25 cellular contexts compared by ENCODE assay signal in genomic region chr4:134879019-134879418, GRCh38.
"Had no signal": no experiment of that assay in that cellular context is flagged by ENCODE, and none has a peak within 500 bp of the region (broad histone marks: within the 10 kb centered on the region; RNA-seq: fewer than 3 reads in every experiment).

No MANE protein-coding gene starts in this region.

- H2AFZ ChIP-seq: parathyroid adenoma had no signal

- H3K4me3 ChIP-seq: psoas muscle, skin epidermis, stomach, thoracic aorta, thyroid gland, tibial nerve, upper lobe of left lung, vagina had no signal

- ATAC-seq: naive thymus-derived CD8-positive, alpha-beta T cell; natural killer cell treated with Interleukin-12 subunit alpha and Interleukin-12 subunit beta and Interleukin-15 and Interleukin-18, amount 100 ng/mL, for 72 hours; psoas muscle; right cardiac atrium; sciatic nerve; stimulated activated effector memory CD8-positive, alpha-beta T cell treated with anti-CD3 and anti-CD28 coated beads, Interleukin-12 subunit alpha, Interleukin-12 subunit beta, amount 100 ng/mL, for 72 hours; stimulated activated naive B cell treated with anti-CD40 and anti-IgM and Interleukin-4, amounts not matched to agents 10 μg/mL and 1 μg/mL and 100 μg/mL, for 72 hours had no signal

- FAIRE-seq: urothelium cell line had no signal

- H3K79me2 ChIP-seq: parathyroid adenoma had no signal

- H3K36me3 ChIP-seq: neutrophil, stomach, thoracic aorta, thyroid gland, tibial nerve, upper lobe of left lung, vagina had no signal

- H3K9ac ChIP-seq: parathyroid adenoma had no signal

- H3K27me3 ChIP-seq: neutrophil, stomach, thyroid gland, tibial nerve, upper lobe of left lung, vagina had no signal

- H3K4me1 ChIP-seq: parathyroid adenoma, psoas muscle, stomach, thyroid gland, tibial nerve, upper lobe of left lung, vagina had no signal

- H3K27ac ChIP-seq: neutrophil, parathyroid adenoma, psoas muscle, skin epidermis, stomach, thoracic aorta, thyroid gland, tibial nerve, upper lobe of left lung, vagina had no signal

- H3K9me3 ChIP-seq: neutrophil, psoas muscle, stomach, thoracic aorta, thyroid gland, upper lobe of left lung, vagina had no signal

- DNase-seq: naive B cell; naive thymus-derived CD8-positive, alpha-beta T cell; nephron progenitor cell; nucleus accumbens; psoas muscle; right cardiac atrium; stimulated activated CD4-positive, alpha-beta T cell treated with anti-CD3 and anti-CD28 coated beads, Interleukin-15, amount 100 ng/mL, for 24 hours; stimulated activated CD4-positive, alpha-beta T cell treated with anti-CD3 and anti-CD28 coated beads, Interleukin-2, amount 100 ng/mL, for 24 hours; stimulated activated CD4-positive, alpha-beta T cell treated with anti-CD3 and anti-CD28 coated beads, Interleukin-2, amount 100 ng/mL, for 48 hours; stimulated activated CD4-positive, alpha-beta T cell treated with anti-CD3 and anti-CD28 coated beads, Interleukin-4, amount 100 ng/mL, for 24 hours; stimulated activated naive B cell treated with anti-CD40 and anti-IgM and Interleukin-4, amounts not matched to agents 10 μg/mL and 1 μg/mL and 100 μg/mL, for 72 hours; stimulated activated naive CD4-positive, alpha-beta T cell treated with Interleukin-2 at 50 U/mL for 16 hours; stomach; thyroid gland; upper lobe of left lung had no signal
